Comparison of ENCODE assay signal across 8 cellular contexts in genomic region chr3:14179114-14179465, GRCh38. TPM values are rescaled to one million over a fixed set of nuclear protein-coding genes. Genes with fewer than 3 reads are reported as not detected.
DNase-seq lines count a peak whose midpoint lies in the region; ATAC-seq and TF ChIP-seq lines count a peak whose summit lies in the region.

No MANE protein-coding gene starts in this region.

- no peak for ATAC-seq in naive B cell (ENCODE audit: low read depth in 2 of 2)
- no peak for ATAC-seq in HG02981 (IDR thresholded peaks at IDR 0.05; ENCODE audit: unreplicated experiment)

- peaks cover 46 to 54% (median 51%) of the 10 kb centered on the region in 3 donors for H3K4me1 Mint-ChIP-seq in naive B cell

- peak overlapping the region; percentile 93 to 99 (median 99) for H3K4me3 Mint-ChIP-seq in naive B cell

- H3K36me3 Mint-ChIP-seq in naive B cell, result peaks cover 0 to 11% of the 10 kb centered on the region in 2 donors

- H3K27me3 ChIP-seq in colonic mucosa, result no peaks in the 10 kb centered on the region

- peak overlapping the region; percentile 98 to 100 (median 100) for H3K27ac Mint-ChIP-seq in naive B cell

- H3K27ac ChIP-seq in KOPT-K1 (ENCODE audit: low read depth, low read length, poor library complexity, severe bottlenecking) (peak overlapping the region; percentile 79), colonic mucosa (peak overlapping the region; percentile 45)

- intact Hi-C loops in colonic mucosa (cut with DNase I), result loop anchor here (5.0 kb wide), 1 partner anchor 57 kb away; the partner anchor contains the start of gene CHCHD4

- H3K27me3 Mint-ChIP-seq in naive B cell, result no peaks in the 10 kb centered on the region

- DNase-seq in AG09309 (ENCODE audit: low read depth) (no peak), colonic mucosa (no peak), naive B cell (no peak), LoVo (ENCODE audit: low spot score) (no peak), germinal center (ENCODE audit: low spot score) (no peak), NCI-H1105 (lab: John Stamatoyannopoulos, UW) (no peak)

- H3K9me3 Mint-ChIP-seq in naive B cell, result peaks cover 0 to 2% (median 0%) of the 10 kb centered on the region in 7 donors

- H3K36me3 ChIP-seq in KOPT-K1 (ENCODE audit: insufficient read depth, low read length) (peaks cover 32% of the 10 kb centered on the region), colonic mucosa (peaks cover 8% of the 10 kb centered on the region)

- peak overlapping the region in 1 of 2 donors; percentile 92 for H3K9ac ChIP-seq in colonic mucosa (ENCODE audit: low read depth in 2 of 2, low read length in 2 of 2)

- H3K4me1 ChIP-seq in colonic mucosa, result peaks cover 20% of the 10 kb centered on the region

- no peak for TF ChIP-seq CTCF in AG09309 (IDR thresholded peaks at IDR 0.05; ENCODE audit: control insufficient read depth, insufficient read depth, low read depth, low read length, missing control alignments)
- TF ChIP-seq CTCF in colonic mucosa (IDR thresholded peaks at IDR 0.05), result no peak

- H3K4me3 ChIP-seq in AG09309 (ENCODE audit: control insufficient read depth, low read depth, low read length), result peak overlapping the region; percentile 84
- H3K4me3 ChIP-seq in colonic mucosa, result peak overlapping the region; percentile 86

- H3K9me3 ChIP-seq in KOPT-K1 (ENCODE audit: insufficient read depth, low read length, poor library complexity, severe bottlenecking) (no peaks in the 10 kb centered on the region), colonic mucosa (no peaks in the 10 kb centered on the region)

RNA-seq across cellular contexts. Expression of gene LSM3, which starts 0.5 kb away (rescaled TPM):
- 10 to 100 TPM; 12.4 to 16.4 TPM for total RNA-seq in colonic mucosa
- polyA plus RNA-seq in naive B cell (ENCODE audit: low read depth in 6 of 6), result 10 to 100 TPM; 23.5 to 41.6 (median 31.2) TPM

RNA-seq across cellular contexts. Expression of gene XPC, which starts 0.7 kb away (rescaled TPM):
- total RNA-seq in colonic mucosa, result 10 to 100 TPM; 14.7 to 23.3 TPM
- 10 to 100 TPM in 5 of 6 donors, 1 to 10 TPM in 1; 10.0 to 36.6 (median 32.3) TPM for polyA plus RNA-seq in naive B cell (ENCODE audit: low read depth in 6 of 6)

RNA-seq across cellular contexts. Expression of gene TMEM43, which starts 54.2 kb away (rescaled TPM):
- 10 to 100 TPM; 25.4 to 31.1 TPM for total RNA-seq in colonic mucosa
- polyA plus RNA-seq in naive B cell (ENCODE audit: low read depth in 6 of 6), result 10 to 100 TPM; 36.7 to 42.9 (median 39.2) TPM

RNA-seq across cellular contexts. Expression of gene CHCHD4, which starts 54.4 kb away (rescaled TPM):
- total RNA-seq in colonic mucosa, result 10 to 100 TPM; 14.5 to 25.4 TPM
- 10 to 100 TPM in 3 of 6 donors, 1 to 10 TPM in 3; 6.4 to 17.5 (median 11.3) TPM for polyA plus RNA-seq in naive B cell (ENCODE audit: low read depth in 6 of 6)
